Comparison of ENCODE assay signal across 10 cellular contexts in the genomic region with DNA sequence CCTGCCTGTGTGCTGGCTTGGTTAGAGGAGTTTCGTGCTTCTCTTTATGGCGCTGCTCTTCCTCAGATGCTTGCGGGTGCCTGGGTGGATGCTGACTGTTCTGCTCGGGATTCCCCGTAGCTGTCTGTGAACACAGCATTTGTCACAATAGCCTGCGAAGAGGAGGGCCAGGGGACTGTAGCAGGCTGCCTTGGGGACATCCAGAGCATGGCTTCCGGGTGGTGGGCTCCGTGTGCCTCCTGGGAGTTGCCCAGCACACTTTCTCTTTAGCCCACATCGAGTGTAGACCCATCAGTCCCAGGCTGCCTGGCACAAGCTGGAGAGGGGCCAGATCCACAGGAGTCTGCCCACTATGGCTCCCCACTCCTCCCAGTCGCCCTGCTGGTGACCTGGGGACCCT. TPM values are rescaled to one million over a fixed set of nuclear protein-coding genes. Genes with fewer than 3 reads are reported as not detected.
DNase-seq lines count a peak whose midpoint lies in the region; ATAC-seq and TF ChIP-seq lines count a peak whose summit lies in the region.
"Had no signal": no experiment of that assay in that cellular context is flagged by ENCODE, and none has a peak within 500 bp of the region (broad histone marks: within the 10 kb centered on the region; RNA-seq: fewer than 3 reads in every experiment).

No MANE protein-coding gene starts in this region.

- 79% methylated on average over 3 of the region's 10 CpGs; no CpG with 5 or more reads in 1 of the 2 donors for WGBS in gastroesophageal sphincter (ENCODE audit: low coverage in 1 of 2), 2 donors

- no peak overlapping the region for H2AFZ ChIP-seq in OCI-LY1 (ENCODE audit: low read length)

- H3F3A ChIP-seq in OCI-LY1 (ENCODE audit: insufficient read depth, low read length) = no peaks in the 10 kb centered on the region

- H3K4me3 ChIP-seq in OCI-LY1 (ENCODE audit: low read depth, low read length, poor library complexity, severe bottlenecking) (peak overlapping the region; percentile 21), gastroesophageal sphincter (no peak overlapping the region)

- ATAC-seq in GM19372 (IDR thresholded peaks at IDR 0.05; ENCODE audit: low read depth, unreplicated experiment) (peak; percentile 56), HG02885 (IDR thresholded peaks at IDR 0.05; ENCODE audit: poor library complexity, unreplicated experiment) (peak; percentile 65), gastroesophageal sphincter (no peak)
- no peak for ATAC-seq in activated T-cell treated with anti-CD3 and anti-CD28 coated beads, Interleukin-2, amount 50 U/mL, for 72 hours (replicated peaks in 1 of 2)

- H3K4me3 Mint-ChIP-seq in activated T-cell treated with anti-CD3 and anti-CD28 coated beads, Interleukin-2, amount 50 U/mL, for 72 hours = no peak overlapping the region
- H3K4me3 Mint-ChIP-seq: activated T-cell treated with anti-CD3 and anti-CD28 coated beads, Interleukin-2, amount 50 U/mL, for 24 hours had no signal

- peaks cover 53% of the 10 kb centered on the region for H3K36me3 ChIP-seq in OCI-LY1 (ENCODE audit: insufficient read depth, low read length)
- no peaks in the 10 kb centered on the region for H3K36me3 ChIP-seq in gastroesophageal sphincter

- peak overlapping the region; percentile 32; the same call in 1 of the 2 replicates for H3K9ac ChIP-seq in OCI-LY1 (ENCODE audit: low read length)

- H3K79me2 ChIP-seq in OCI-LY1 (ENCODE audit: insufficient read depth, low read length) = peaks cover 7% of the 10 kb centered on the region; the same call in 1 of the 2 replicates

- H3K4me2 ChIP-seq in OCI-LY1 (ENCODE audit: low read length) = peak overlapping the region; percentile 11; the same call in 1 of the 2 replicates

- H3K36me3 Mint-ChIP-seq in activated T-cell treated with anti-CD3 and anti-CD28 coated beads, Interleukin-2, amount 50 U/mL, for 72 hours (ENCODE audit: insufficient read depth in 2 of 2) = no peaks in the 10 kb centered on the region

- no peaks in the 10 kb centered on the region for H4K20me1 ChIP-seq in OCI-LY1 (ENCODE audit: insufficient read depth, low read length)

- H3K27me3 ChIP-seq in OCI-LY1 (ENCODE audit: insufficient read depth, low read length) = no peaks in the 10 kb centered on the region
- no peaks in the 10 kb centered on the region for H3K27me3 ChIP-seq in gastroesophageal sphincter

- H3K4me1 ChIP-seq in OCI-LY1 (ENCODE audit: insufficient read depth, low read length, severe bottlenecking) = peaks cover 67% of the 10 kb centered on the region
- H3K4me1 ChIP-seq in gastroesophageal sphincter = peaks cover 0 to 4% (median 0%) of the 10 kb centered on the region in 3 donors

- no peaks in the 10 kb centered on the region for H3K9me3 ChIP-seq in OCI-LY1 (ENCODE audit: low read length)
- peaks cover 0 to 2% (median 0%) of the 10 kb centered on the region in 3 donors for H3K9me3 ChIP-seq in gastroesophageal sphincter

- TF ChIP-seq EP300 in gastroesophageal sphincter (IDR thresholded peaks at IDR 0.05) = no peak

- H3K27ac ChIP-seq in OCI-LY1 (ENCODE audit: low read depth, low read length, poor library complexity, severe bottlenecking) (peak overlapping the region; percentile 79), gastroesophageal sphincter (no peak overlapping the region)

- H3K27ac Mint-ChIP-seq in activated T-cell treated with anti-CD3 and anti-CD28 coated beads, Interleukin-2, amount 50 U/mL, for 72 hours = no peak overlapping the region
- H3K27ac Mint-ChIP-seq: activated T-cell treated with anti-CD3 and anti-CD28 coated beads, Interleukin-2, amount 50 U/mL, for 24 hours had no signal

- no peaks in the 10 kb centered on the region for H3K9me2 ChIP-seq in OCI-LY1 (ENCODE audit: low read depth, low read length)

- no peaks in the 10 kb centered on the region for H3K27me3 Mint-ChIP-seq in activated T-cell treated with anti-CD3 and anti-CD28 coated beads, Interleukin-2, amount 50 U/mL, for 72 hours (ENCODE audit: low read depth)

- TF ChIP-seq CTCF in GM10266 (IDR thresholded peaks at IDR 0.05; ENCODE audit: control insufficient read depth, insufficient read depth, low read depth, missing control alignments) = no peak
- TF ChIP-seq CTCF in OCI-LY1 (IDR thresholded peaks at IDR 0.05; ENCODE audit: low read length) = no peak
- TF ChIP-seq CTCF in gastroesophageal sphincter (IDR thresholded peaks at IDR 0.05) = no peak

- TF ChIP-seq POLR2A in gastroesophageal sphincter (IDR thresholded peaks at IDR 0.05) = no peak

- H3K4me1 Mint-ChIP-seq in activated T-cell treated with anti-CD3 and anti-CD28 coated beads, Interleukin-2, amount 50 U/mL, for 72 hours (ENCODE audit: low read depth) = no peaks in the 10 kb centered on the region

- no peaks in the 10 kb centered on the region for H3K9me3 Mint-ChIP-seq in activated T-cell treated with anti-CD3 and anti-CD28 coated beads, Interleukin-2, amount 50 U/mL, for 72 hours
- H3K9me3 Mint-ChIP-seq: activated T-cell treated with anti-CD3 and anti-CD28 coated beads, Interleukin-2, amount 50 U/mL, for 24 hours had no signal

- DNase-seq in GM10266 (ENCODE audit: extremely low spot score) = peak; percentile 55
- DNase-seq in SHP77 treated with DMSO at 0.1 percent for 48 hours (lab: John Stamatoyannopoulos, UW) = no peak
- no peak for DNase-seq in KG1 (lab: John Stamatoyannopoulos, UW)
- DNase-seq in activated T-cell treated with anti-CD3 and anti-CD28 coated beads, Interleukin-2, amount 50 U/mL, for 72 hours = no peak
- DNase-seq: activated T-cell treated with anti-CD3 and anti-CD28 coated beads, Interleukin-2, amount 50 U/mL, for 24 hours; NCI-H1417 treated with DMSO at 0.1 percent for 48 hours had no signal

RNA-seq across cellular contexts. Expression of gene LRRK1, which starts 22.4 kb away (rescaled TPM):
- total RNA-seq in activated T-cell treated with anti-CD3 and anti-CD28 coated beads, Interleukin-2, amount 50 U/mL, for 72 hours = 1 to 10 TPM in 1 of 2 donors, under 1 TPM in 1; 0.74 to 1.2 TPM
- total RNA-seq in gastroesophageal sphincter = 10 to 100 TPM; 12.1 to 23.8 (median 15.2) TPM

Comparison
In these comparisons a context has a peak if more than half of its experiments do, and no peak if none do; other contexts are left out.
1. ATAC-seq: peak in GM19372 (single experiment) and HG02885 (single experiment); none in activated T-cell treated with anti-CD3 and anti-CD28 coated beads, Interleukin-2, amount 50 U/mL, for 72 hours (0 of 2) and gastroesophageal sphincter (single experiment).
2. RNA of gene LRRK1, which starts 22.4 kb away (total RNA-seq): 12.1 to 23.8 TPM in gastroesophageal sphincter; 0.74 to 1.2 TPM in activated T-cell treated with anti-CD3 and anti-CD28 coated beads, Interleukin-2, amount 50 U/mL, for 72 hours; every median in the first group is over 4 times any median in the second.